35 cellular contexts compared by ENCODE assay signal in genomic region chr1:43754892-43755291, GRCh38. TPM values are rescaled to one million over a fixed set of nuclear protein-coding genes. Genes with fewer than 3 reads are reported as not detected.
DNase-seq lines count a peak whose midpoint lies in the region; ATAC-seq, FAIRE-seq and TF ChIP-seq lines count a peak whose summit lies in the region.
"Had no signal": no experiment of that assay in that cellular context is flagged by ENCODE, and none has a peak within 500 bp of the region (broad histone marks: within the 10 kb centered on the region; RNA-seq: fewer than 3 reads in every experiment).

No MANE protein-coding gene starts in this region.

- H3K4me1 ChIP-seq in HepG2 (ENCODE audit: insufficient read depth, low read length) = peaks cover 32% of the 10 kb centered on the region
- H3K4me1 ChIP-seq in right lobe of liver = peaks cover 0 to 20% (median 2%) of the 10 kb centered on the region in 4 donors
- no peaks in the 10 kb centered on the region for H3K4me1 ChIP-seq in HEK293 (ENCODE audit: control insufficient read depth, insufficient read depth, low read length)
- H3K4me1 ChIP-seq: BE2C; BLaER1; BLaER1 treated with 17β-estradiol and CSF1 and Interleukin-3, amounts not matched to agents 10 nM and 100 nM had no signal

- H3K9me3 ChIP-seq in HepG2 (ENCODE audit: low read length) = no peaks in the 10 kb centered on the region
- no peaks in the 10 kb centered on the region for H3K9me3 ChIP-seq in right lobe of liver
- H3K9me3 ChIP-seq in HEK293 (ENCODE audit: control insufficient read depth, insufficient read depth, low read depth, low read length) = no peaks in the 10 kb centered on the region
- H3K9me3 ChIP-seq: A549; BE2C; BLaER1; BLaER1 treated with 17β-estradiol and CSF1 and Interleukin-3, amounts not matched to agents 10 nM and 100 nM; Caco-2 had no signal

- no peaks in the 10 kb centered on the region for H3K36me3 ChIP-seq in HepG2 (replicated peaks in 1 of 2; ENCODE audit: control insufficient read depth in 1 of 2, insufficient read depth in 2 of 2, low read length in 2 of 2)
- no peaks in the 10 kb centered on the region for H3K36me3 ChIP-seq in right lobe of liver
- no peaks in the 10 kb centered on the region for H3K36me3 ChIP-seq in HEK293 (ENCODE audit: control insufficient read depth in 2 of 2, insufficient read depth in 1 of 2, low read length in 2 of 2)
- H3K36me3 ChIP-seq: BE2C had no signal

- DNase-seq in HepG2 (ENCODE audit: low spot score) = no peak
- DNase-seq in right lobe of liver = no peak
- no peak for DNase-seq in mesothelial cell of epicardium (ENCODE audit: low spot score in 2 of 2, unreplicated experiment in 2 of 2)
- DNase-seq in NCI-H187 treated with DMSO at 0.1 percent for 48 hours (lab: John Stamatoyannopoulos, UW) = no peak
- DNase-seq: 8988T; ACHN; AML-193; BE2C; C1 segment of cervical spinal cord; Caco-2; Calu3; CD4-positive, alpha-beta memory T cell; CD4-positive, alpha-beta T cell; CD4-positive, CD25-positive, alpha-beta regulatory T cell; CD8-positive, alpha-beta memory T cell; CD8-positive, alpha-beta T cell; COR-L47; DMS 273 treated with DMSO at 0.1 percent for 48 hours; DMS153; DMS53; DMS79; DMS79 treated with DMSO at 0.1 percent for 48 hours; DND-41; EL had no signal

- no peak overlapping the region for H3K9ac ChIP-seq in HepG2 (ENCODE audit: insufficient read depth, low read depth, low read length)
- H3K9ac ChIP-seq: BLaER1; BLaER1 treated with 17β-estradiol and CSF1 and Interleukin-3, amounts not matched to agents 10 nM and 100 nM had no signal

- H3K27me3 ChIP-seq in HepG2 (ENCODE audit: control insufficient read depth in 1 of 2, insufficient read depth in 2 of 2, low read length in 2 of 2) (no peaks in the 10 kb centered on the region), right lobe of liver (no peaks in the 10 kb centered on the region)
- H3K27me3 ChIP-seq: BE2C; BLaER1; BLaER1 treated with 17β-estradiol and CSF1 and Interleukin-3, amounts not matched to agents 10 nM and 100 nM had no signal

- FAIRE-seq in HepG2 (lab: Jason Lieb, UNC) = no peak
- FAIRE-seq: A204.1, A549, D721Med had no signal

- H3K4me3 Mint-ChIP-seq in mesothelial cell of epicardium = no peak overlapping the region
- H3K4me3 Mint-ChIP-seq: B cell; CD14-positive monocyte; CD4-positive, alpha-beta memory T cell; CD4-positive, alpha-beta T cell; CD4-positive, CD25-positive, alpha-beta regulatory T cell; CD8-positive, alpha-beta memory T cell; CD8-positive, alpha-beta T cell had no signal

- CTCF ChIA-PET in HepG2 (lab: Yijun Ruan, JAX; ENCODE audit: low intra/inter-chr PET ratio, low total read pairs) = no interaction called here
- CTCF ChIA-PET in HEK293 (lab: Yijun Ruan, JAX) = interaction anchor here (0.7 to 2.6 kb wide), 3 partner anchors 8 to 959 kb away, joined by 3 to 19 read pairs (median 6); no protein-coding TSS in a partner anchor

- H3K4me1 Mint-ChIP-seq in mesothelial cell of epicardium = peaks cover 2% of the 10 kb centered on the region
- H3K4me1 Mint-ChIP-seq: B cell; CD14-positive monocyte; CD4-positive, alpha-beta memory T cell; CD8-positive, alpha-beta memory T cell had no signal

- peak overlapping the region; percentile 37 for H3K27ac Mint-ChIP-seq in mesothelial cell of epicardium
- H3K27ac Mint-ChIP-seq: B cell; CD14-positive monocyte; CD4-positive, alpha-beta memory T cell; CD4-positive, alpha-beta T cell; CD4-positive, CD25-positive, alpha-beta regulatory T cell; CD8-positive, alpha-beta T cell had no signal

- H3K4me3 ChIP-seq in HepG2 (replicated peaks in 1 of 3; ENCODE audit: insufficient read depth in 1 of 3, low read depth in 2 of 3, low read length in 3 of 3) = no peak overlapping the region
- H3K4me3 ChIP-seq in right lobe of liver = no peak overlapping the region
- H3K4me3 ChIP-seq in HEK293 (ENCODE audit: low read depth, low read length) = no peak overlapping the region
- H3K4me3 ChIP-seq: A549; BLaER1; BLaER1 treated with 17β-estradiol and CSF1 and Interleukin-3, amounts not matched to agents 10 nM and 100 nM had no signal

- no peak overlapping the region for H2AFZ ChIP-seq in HepG2 (ENCODE audit: low read length)

- H3K9me3 Mint-ChIP-seq in mesothelial cell of epicardium = no peaks in the 10 kb centered on the region
- H3K9me3 Mint-ChIP-seq: CD14-positive monocyte; CD4-positive, alpha-beta memory T cell; CD4-positive, alpha-beta T cell; CD4-positive, CD25-positive, alpha-beta regulatory T cell; CD8-positive, alpha-beta memory T cell; CD8-positive, alpha-beta T cell had no signal

- H3K27ac ChIP-seq in HepG2 (ENCODE audit: extremely low read length, insufficient read depth, low read length) = no peak overlapping the region
- no peak overlapping the region for H3K27ac ChIP-seq in right lobe of liver
- no peak overlapping the region for H3K27ac ChIP-seq in HEK293 (ENCODE audit: extremely low read depth, low read depth, low read length)
- H3K27ac ChIP-seq: 22Rv1; A549; BLaER1; BLaER1 treated with 17β-estradiol and CSF1 and Interleukin-3, amounts not matched to agents 10 nM and 100 nM; C4-2B had no signal

- TF ChIP-seq EP300 in HepG2 (IDR thresholded peaks at IDR 0.05; ENCODE audit: low read depth in 2 of 2, low read length in 2 of 2) (no peak), HepG2 (CRISPR knock-in tag; IDR thresholded peaks at IDR 0.05; ENCODE audit: borderline replicate concordance) (no peak)

- TF ChIP-seq CTCF in HepG2 (CRISPR knock-in tag; IDR thresholded peaks at IDR 0.05) = no peak
- no peak for TF ChIP-seq CTCF in right lobe of liver (IDR thresholded peaks at IDR 0.05)
- no peak for TF ChIP-seq CTCF in HEK293 (tag by site-specific recombination; IDR thresholded peaks at IDR 0.05)
- no peak for TF ChIP-seq CTCF in mesothelial cell of epicardium (IDR thresholded peaks at IDR 0.05; ENCODE audit: unreplicated experiment)

- POLR2A ChIA-PET in HepG2 (lab: Yijun Ruan, JAX) (no interaction called here), HEK293 (lab: Yijun Ruan, JAX) (no interaction called here)

- TF ChIP-seq RAD21 in HepG2 (CRISPR knock-in tag; IDR thresholded peaks at IDR 0.05) = no peak

- intact Hi-C loops in HepG2 (cut with micrococcal nuclease; ENCODE audit: unreplicated experiment) = no loop called here
- intact Hi-C loops in right lobe of liver (cut with DNase I) = no loop called here

- BruUV-seq in HepG2 (replicated peaks; lab: Mats Ljungman, UMichigan) = no TSS peak

- in situ Hi-C loops in HepG2 (cut with HindIII; ENCODE audit: extremely low pct_ligation_motif_present, low pct_unique_long_range_greater_than_20kb) = loop anchor here (5.0 to 10.0 kb wide), 2 partner anchors 177 to 290 kb away; partner anchors contain the start of gene ARTN

- no peak overlapping the region for H3K4me2 ChIP-seq in HepG2 (ENCODE audit: low read depth, low read length)
- H3K4me2 ChIP-seq: A549; BLaER1; BLaER1 treated with 17β-estradiol and CSF1 and Interleukin-3, amounts not matched to agents 10 nM and 100 nM had no signal

- no peaks in the 10 kb centered on the region for H3K27me3 Mint-ChIP-seq in mesothelial cell of epicardium (ENCODE audit: low read depth)
- H3K27me3 Mint-ChIP-seq: B cell; CD4-positive, alpha-beta memory T cell; CD4-positive, alpha-beta T cell; CD4-positive, CD25-positive, alpha-beta regulatory T cell; CD8-positive, alpha-beta memory T cell had no signal

- TF ChIP-seq POLR2A in HepG2 (IDR thresholded peaks at IDR 0.05; ENCODE audit: insufficient read depth in 1 of 2, low read depth in 2 of 2, low read length in 2 of 2) (no peak), right lobe of liver (IDR thresholded peaks at IDR 0.05) (no peak)

- H3K36me3 Mint-ChIP-seq in mesothelial cell of epicardium = no peaks in the 10 kb centered on the region

- ATAC-seq in HepG2 (no peak), right lobe of liver (no peak), HG03354 (IDR thresholded peaks at IDR 0.05; ENCODE audit: poor library complexity, severe bottlenecking, unreplicated experiment) (no peak)
- ATAC-seq: A549; CD8-positive, alpha-beta T cell had no signal

- H3K79me2 ChIP-seq in HepG2 (ENCODE audit: insufficient read depth, low read length) = no peaks in the 10 kb centered on the region

- no peaks in the 10 kb centered on the region for H4K20me1 ChIP-seq in HepG2 (ENCODE audit: insufficient read depth, low read length)
- H4K20me1 ChIP-seq: BLaER1; BLaER1 treated with 17β-estradiol and CSF1 and Interleukin-3, amounts not matched to agents 10 nM and 100 nM had no signal

TF ChIP-seq in HepG2, 621 proteins besides CTCF, POLR2A, EP300 and RAD21 (continues in another document):
- TF ChIP-seq SRSF1 (optimal IDR thresholded peaks at IDR 0.05; ENCODE audit: low read depth, low read length) (no peak), ATF7 (IDR thresholded peaks at IDR 0.05) (peak; percentile 54), ATF7 (CRISPR knock-in tag; IDR thresholded peaks at IDR 0.05) (no peak)

RNA-seq across cellular contexts. Expression of gene ST3GAL3, which starts 47.6 kb away (rescaled TPM):
- total RNA-seq in HepG2 (2016; rRNA removed; fragmentation: Illumina TruSeq; extraction: Trizol) (3.4 and 5.1 TPM in 2 replicates), right lobe of liver (10 to 100 TPM in 4 of 6 experiments, 1 to 10 TPM in 2; 6.4 to 14.2 (median 12.0) TPM), mesothelial cell of epicardium (27.9 to 31.0 TPM (median 29.0 TPM) in 3 replicates)
- 5.4 and 6.6 TPM in 2 replicates for total RNA-seq in HepG2 (2016; cell fraction: cytosol; rRNA removed; fragmentation: Illumina TruSeq; extraction: Trizol; ENCODE audit: low read depth)
- total RNA-seq in HepG2 (2016; cell fraction: insoluble cytoplasmic fraction; rRNA removed; fragmentation: Illumina TruSeq; extraction: Trizol) = 2.8 and 4.6 TPM in 2 replicates
- 8.5 and 8.7 TPM in 2 replicates for total RNA-seq in HepG2 (2016; cell fraction: membrane; rRNA removed; fragmentation: Illumina TruSeq; extraction: Trizol)
- total RNA-seq in HepG2 (2016; cell fraction: nucleus; rRNA removed; fragmentation: Illumina TruSeq; extraction: Trizol) = 11.8 and 11.9 TPM in 2 replicates
- polyA plus RNA-seq in HepG2 (2011; rRNA removed) = 7.1 and 8.1 TPM in 2 replicates
- 7.1 and 7.2 TPM in 2 replicates for polyA plus RNA-seq in HepG2 (2011; cell fraction: cytosol; rRNA removed)
- 19.2 and 19.5 TPM in 2 replicates for polyA plus RNA-seq in HepG2 (2011; cell fraction: nucleus; rRNA removed)
- polyA plus RNA-seq in HepG2 (2012) = 8.2 and 8.6 TPM in 2 replicates
- polyA plus RNA-seq in HepG2 (2016; cell fraction: cytosol; fragmentation: Illumina TruSeq; extraction: Trizol; ENCODE audit: low read depth) = 4.9 and 5.7 TPM in 2 replicates
- 4.6 and 5.3 TPM in 2 replicates for polyA plus RNA-seq in HepG2 (2016; cell fraction: insoluble cytoplasmic fraction; fragmentation: Illumina TruSeq; extraction: Trizol; ENCODE audit: low read depth)
- polyA plus RNA-seq in HepG2 (2016; cell fraction: membrane; fragmentation: Illumina TruSeq; extraction: Trizol; ENCODE audit: low read depth) = 8.5 and 11.7 TPM in 2 replicates
- polyA plus RNA-seq in HepG2 (2016; cell fraction: nucleus; fragmentation: Illumina TruSeq; extraction: Trizol; ENCODE audit: insufficient read depth, low read depth) = 15.9 and 17.9 TPM in 2 replicates
- polyA minus RNA-seq in HepG2 (2011; rRNA and poly(A)+ RNA removed; ENCODE audit: low replicate concordance) = 14.7 and 20.2 TPM in 2 replicates
- polyA minus RNA-seq in HepG2 (2011; cell fraction: cytosol; rRNA and poly(A)+ RNA removed) = 7.6 and 9.7 TPM in 2 replicates
- 20.2 and 21.6 TPM in 2 replicates for polyA minus RNA-seq in HepG2 (2011; cell fraction: nucleus; rRNA and poly(A)+ RNA removed)

Comparison
In these comparisons a context has a peak if more than half of its experiments do, and no peak if none do; other contexts are left out.
1. Of the 63 proteins assayed by ChIP-seq in both HepG2 and HEK293: peak only in HepG2: none; only in HEK293: ATF2; in both: none; in neither: 62.